10 cellular contexts compared by ENCODE assay signal in genomic region chr9:16828335-16829281, GRCh38. TPM values are rescaled to one million over a fixed set of nuclear protein-coding genes. Genes with fewer than 3 reads are reported as not detected.
DNase-seq lines count a peak whose midpoint lies in the region; ATAC-seq and TF ChIP-seq lines count a peak whose summit lies in the region.
"Had no signal": no experiment of that assay in that cellular context is flagged by ENCODE, and none has a peak within 500 bp of the region (broad histone marks: within the 10 kb centered on the region; RNA-seq: fewer than 3 reads in every experiment).

No MANE protein-coding gene starts in this region.

- H3K9me3 ChIP-seq in iPS-20b (ENCODE audit: insufficient read depth, low read depth, low read length) (no peaks in the 10 kb centered on the region), gastrocnemius medialis (no peaks in the 10 kb centered on the region)

- H3K27me3 ChIP-seq in iPS-20b (ENCODE audit: insufficient read depth, low read length) (no peaks in the 10 kb centered on the region), gastrocnemius medialis (no peaks in the 10 kb centered on the region)

- H3K9me3 Mint-ChIP-seq in brain, result no peaks in the 10 kb centered on the region
- H3K9me3 Mint-ChIP-seq in activated naive CD4-positive, alpha-beta T cell treated with anti-CD3 and anti-CD28 coated beads, Interleukin-2, amount 10 ng/mL, durations not matched to agents 7 days and 5 days, result peaks cover 2% of the 10 kb centered on the region
- peaks cover 12% of the 10 kb centered on the region for H3K9me3 Mint-ChIP-seq in activated T-cell treated with anti-CD3 and anti-CD28 coated beads, Interleukin-2, amount 50 U/mL, for 24 hours

- in situ Hi-C loops in gastrocnemius medialis (cut with MboI; ENCODE audit: low sequenced_read_pairs in 4 of 4), result no loop called here

- no peak for TF ChIP-seq CTCF in brain (conservative IDR thresholded peaks at IDR 0.05)
- TF ChIP-seq CTCF in gastrocnemius medialis (IDR thresholded peaks at IDR 0.05 in 4 of 5, conservative IDR thresholded peaks at IDR 0.05 in 1 of 5), result no peak

- H3K36me3 ChIP-seq in iPS-20b (ENCODE audit: insufficient read depth, low read depth, low read length) (no peaks in the 10 kb centered on the region), gastrocnemius medialis (no peaks in the 10 kb centered on the region)

- peak overlapping the region in 3 of 5 experiments; percentile 12 to 94 (median 79) for H3K27ac Mint-ChIP-seq in brain
- H3K27ac Mint-ChIP-seq in activated naive CD4-positive, alpha-beta T cell treated with anti-CD3 and anti-CD28 coated beads, Interleukin-2, amount 10 ng/mL, durations not matched to agents 7 days and 5 days, result no peak overlapping the region
- no peak overlapping the region for H3K27ac Mint-ChIP-seq in activated T-cell treated with anti-CD3 and anti-CD28 coated beads, Interleukin-2, amount 50 U/mL, for 24 hours
- H3K27ac Mint-ChIP-seq: activated naive CD8-positive, alpha-beta T cell had no signal

- intact Hi-C loops in gastrocnemius medialis (cut with DNase I; ENCODE audit: low total_unique reads), result loop anchor here (5.0 to 10.0 kb wide), 2 partner anchors 44 to 634 kb away; partner anchors contain the start of gene BNC2

- H3K4me3 ChIP-seq in iPS-20b (ENCODE audit: low read length) (peak overlapping the region; percentile 51; the same call in 1 of the 2 replicates), gastrocnemius medialis (peak overlapping the region; percentile 45 to 58 (median 48))

- H3K27ac ChIP-seq in iPS-20b (ENCODE audit: low read length), result no peak overlapping the region
- H3K27ac ChIP-seq in gastrocnemius medialis, result peak overlapping the region; percentile 59 to 75 (median 70)

- peaks cover 62% of the 10 kb centered on the region for H3K4me1 Mint-ChIP-seq in brain
- H3K4me1 Mint-ChIP-seq in activated naive CD4-positive, alpha-beta T cell treated with anti-CD3 and anti-CD28 coated beads, Interleukin-2, amount 10 ng/mL, durations not matched to agents 7 days and 5 days, result no peaks in the 10 kb centered on the region
- no peaks in the 10 kb centered on the region for H3K4me1 Mint-ChIP-seq in activated T-cell treated with anti-CD3 and anti-CD28 coated beads, Interleukin-2, amount 50 U/mL, for 24 hours (ENCODE audit: low read depth)

- peak; percentile 7 for DNase-seq in H4 (ENCODE audit: low spot score)
- peak; percentile 4 to 28 for DNase-seq in gastrocnemius medialis
- DNase-seq in activated naive CD4-positive, alpha-beta T cell treated with anti-CD3 and anti-CD28 coated beads, Interleukin-2, amount 10 ng/mL, durations not matched to agents 7 days and 5 days, result no peak
- DNase-seq in activated T-cell treated with anti-CD3 and anti-CD28 coated beads, Interleukin-2, amount 50 U/mL, for 24 hours, result no peak
- DNase-seq in DMS153 (lab: John Stamatoyannopoulos, UW), result no peak
- no peak for DNase-seq in T1000 (lab: John Stamatoyannopoulos, UW)
- DNase-seq: NCI-H146 had no signal

- CTCF ChIA-PET in activated naive CD4-positive, alpha-beta T cell treated with anti-CD3 and anti-CD28 coated beads, Interleukin-2, amount 10 ng/mL, durations not matched to agents 7 days and 5 days (lab: Charles Lee), result no interaction called here

- H3K36me3 Mint-ChIP-seq in brain, result no peaks in the 10 kb centered on the region
- H3K36me3 Mint-ChIP-seq in activated naive CD4-positive, alpha-beta T cell treated with anti-CD3 and anti-CD28 coated beads, Interleukin-2, amount 10 ng/mL, durations not matched to agents 7 days and 5 days, result no peaks in the 10 kb centered on the region
- H3K36me3 Mint-ChIP-seq in activated T-cell treated with anti-CD3 and anti-CD28 coated beads, Interleukin-2, amount 50 U/mL, for 24 hours (ENCODE audit: low read depth), result no peaks in the 10 kb centered on the region
- H3K36me3 Mint-ChIP-seq: activated naive CD8-positive, alpha-beta T cell had no signal

- H3K4me1 ChIP-seq in iPS-20b (ENCODE audit: insufficient read depth, low read length) (peaks cover 30% of the 10 kb centered on the region), gastrocnemius medialis (peaks cover 13 to 17% of the 10 kb centered on the region in 2 donors)

- no peak for TF ChIP-seq POLR2A in gastrocnemius medialis (IDR thresholded peaks at IDR 0.05)

- peak overlapping the region; percentile 51; the same call in 1 of the 2 replicates for H3K9ac ChIP-seq in iPS-20b (ENCODE audit: low read depth, low read length)

- peak; percentile 19 to 64 for ATAC-seq in gastrocnemius medialis

- peaks cover 60% of the 10 kb centered on the region for H3K27me3 Mint-ChIP-seq in brain
- peaks cover 10% of the 10 kb centered on the region for H3K27me3 Mint-ChIP-seq in activated naive CD4-positive, alpha-beta T cell treated with anti-CD3 and anti-CD28 coated beads, Interleukin-2, amount 10 ng/mL, durations not matched to agents 7 days and 5 days
- H3K27me3 Mint-ChIP-seq in activated T-cell treated with anti-CD3 and anti-CD28 coated beads, Interleukin-2, amount 50 U/mL, for 24 hours, result peaks cover 13% of the 10 kb centered on the region

- H3K4me3 Mint-ChIP-seq in brain, result peak overlapping the region; percentile 46 to 83 (median 66)
- H3K4me3 Mint-ChIP-seq in activated naive CD4-positive, alpha-beta T cell treated with anti-CD3 and anti-CD28 coated beads, Interleukin-2, amount 10 ng/mL, durations not matched to agents 7 days and 5 days, result no peak overlapping the region
- no peak overlapping the region for H3K4me3 Mint-ChIP-seq in activated T-cell treated with anti-CD3 and anti-CD28 coated beads, Interleukin-2, amount 50 U/mL, for 24 hours
- H3K4me3 Mint-ChIP-seq: activated naive CD8-positive, alpha-beta T cell had no signal

RNA-seq across cellular contexts. Expression of gene BNC2, which starts 41.9 kb away (rescaled TPM):
- total RNA-seq in H4 (2014; rRNA removed; shearing (Covaris generic)), result 1.2 and 2.7 TPM in 2 replicates
- polyA plus RNA-seq in brain (ENCODE audit: insufficient read depth, low read depth, low replicate concordance), result 0.41 TPM
- total RNA-seq in gastrocnemius medialis, result 100 to 1,000 TPM in 1 of 4 donors, 10 to 100 TPM in 3; 40.9 to 122 (median 68.7) TPM

Comparison
In these comparisons a context has a peak if more than half of its experiments do, and no peak if none do; other contexts are left out.
1. DNase-seq: peak in H4 (single experiment) and gastrocnemius medialis (2 of 2); none in activated naive CD4-positive, alpha-beta T cell treated with anti-CD3 and anti-CD28 coated beads, Interleukin-2, amount 10 ng/mL, durations not matched to agents 7 days and 5 days (single experiment), activated T-cell treated with anti-CD3 and anti-CD28 coated beads, Interleukin-2, amount 50 U/mL, for 24 hours (single experiment), DMS153 (single experiment) and T1000 (single experiment).
2. H3K27ac Mint-ChIP-seq: peak in brain (3 of 5); none in activated naive CD4-positive, alpha-beta T cell treated with anti-CD3 and anti-CD28 coated beads, Interleukin-2, amount 10 ng/mL, durations not matched to agents 7 days and 5 days (single experiment) and activated T-cell treated with anti-CD3 and anti-CD28 coated beads, Interleukin-2, amount 50 U/mL, for 24 hours (single experiment).
3. H3K4me3 Mint-ChIP-seq: peak in brain (5 of 5); none in activated naive CD4-positive, alpha-beta T cell treated with anti-CD3 and anti-CD28 coated beads, Interleukin-2, amount 10 ng/mL, durations not matched to agents 7 days and 5 days (single experiment) and activated T-cell treated with anti-CD3 and anti-CD28 coated beads, Interleukin-2, amount 50 U/mL, for 24 hours (single experiment).
4. RNA of gene BNC2, which starts 41.9 kb away (total RNA-seq): 40.9 to 122 TPM in gastrocnemius medialis; 1.2 to 2.7 TPM in H4; every median in the first group is over 10 times any median in the second.